ENCODE assay signal across 8 cellular contexts in the genomic region with DNA sequence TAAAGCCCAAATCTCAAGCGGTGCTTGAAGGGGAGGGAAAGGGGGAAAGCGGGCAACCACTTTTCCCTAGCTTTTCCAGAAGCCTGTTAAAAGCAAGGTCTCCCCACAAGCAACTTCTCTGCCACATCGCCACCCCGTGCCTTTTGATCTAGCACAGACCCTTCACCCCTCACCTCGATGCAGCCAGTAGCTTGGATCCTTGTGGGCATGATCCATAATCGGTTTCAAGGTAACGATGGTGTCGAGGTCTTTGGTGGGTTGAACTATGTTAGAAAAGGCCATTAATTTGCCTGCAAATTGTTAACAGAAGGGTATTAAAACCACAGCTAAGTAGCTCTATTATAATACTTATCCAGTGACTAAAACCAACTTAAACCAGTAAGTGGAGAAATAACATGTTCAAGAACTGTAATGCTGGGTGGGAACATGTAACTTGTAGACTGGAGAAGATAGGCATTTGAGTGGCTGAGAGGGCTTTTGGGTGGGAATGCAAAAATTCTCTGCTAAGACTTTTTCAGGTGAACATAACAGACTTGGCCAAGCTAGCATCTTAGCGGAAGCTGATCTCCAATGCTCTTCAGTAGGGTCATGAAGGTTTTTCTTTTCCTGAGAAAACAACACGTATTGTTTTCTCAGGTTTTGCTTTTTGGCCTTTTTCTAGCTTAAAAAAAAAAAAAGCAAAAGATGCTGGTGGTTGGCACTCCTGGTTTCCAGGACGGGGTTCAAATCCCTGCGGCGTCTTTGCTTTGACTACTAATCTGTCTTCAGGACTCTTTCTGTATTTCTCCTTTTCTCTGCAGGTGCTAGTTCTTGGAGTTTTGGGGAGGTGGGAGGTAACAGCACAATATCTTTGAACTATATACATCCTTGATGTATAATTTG. TPM values are rescaled to one million over a fixed set of nuclear protein-coding genes. Genes with fewer than 3 reads are reported as not detected.
DNase-seq lines count a peak whose midpoint lies in the region; ATAC-seq and TF ChIP-seq lines count a peak whose summit lies in the region.

No MANE protein-coding gene starts in this region.

- H3K9me3 ChIP-seq in lung (ENCODE audit: control insufficient read depth in 2 of 2, insufficient read depth in 1 of 2, low read length in 1 of 2): no peaks in the 10 kb centered on the region
- H3K9me3 ChIP-seq in vagina: no peaks in the 10 kb centered on the region

- no peak overlapping the region for H3K27ac Mint-ChIP-seq in stimulated activated naive B cell treated with anti-CD40 and anti-IgM and Interleukin-4, amounts not matched to agents 10 μg/mL and 1 μg/mL and 100 μg/mL, for 72 hours

- peaks cover 27 to 36% of the 10 kb centered on the region in 2 donors for H3K36me3 Mint-ChIP-seq in stimulated activated naive B cell treated with anti-CD40 and anti-IgM and Interleukin-4, amounts not matched to agents 10 μg/mL and 1 μg/mL and 100 μg/mL, for 72 hours

- no peak overlapping the region for H2AFZ ChIP-seq in ACC112 (ENCODE audit: low read length, unreplicated experiment)

- H3K4me3 ChIP-seq in ACC112 (ENCODE audit: low read depth, low read length) (peak overlapping the region; percentile 98), HFF-Myc (replicated peaks; ENCODE audit: low read depth, low read length) (peak overlapping the region; percentile 84), lung (peak overlapping the region; percentile 34), vagina (peak overlapping the region; percentile 77 to 83)

- TF ChIP-seq CTCF in HFF-Myc (IDR thresholded peaks at IDR 0.05; ENCODE audit: low read depth, low read length, missing control alignments): no peak
- TF ChIP-seq CTCF in lung (IDR thresholded peaks at IDR 0.05; ENCODE audit: control extremely low read depth, extremely low read depth): no peak
- no peak for TF ChIP-seq CTCF in vagina (IDR thresholded peaks at IDR 0.05)

- peak in 1 of 2 donors; percentile 4 for TF ChIP-seq POLR2A in vagina (IDR thresholded peaks at IDR 0.05)

- H3K9me3 Mint-ChIP-seq in stimulated activated naive B cell treated with anti-CD40 and anti-IgM and Interleukin-4, amounts not matched to agents 10 μg/mL and 1 μg/mL and 100 μg/mL, for 72 hours: no peaks in the 10 kb centered on the region

- ATAC-seq in lung (ENCODE audit: insufficient read depth, low FRiP score): no peak
- no peak for ATAC-seq in HG02759 (IDR thresholded peaks at IDR 0.05; ENCODE audit: unreplicated experiment)
- ATAC-seq in stimulated activated naive B cell treated with anti-CD40 and anti-IgM and Interleukin-4, amounts not matched to agents 10 μg/mL and 1 μg/mL and 100 μg/mL, for 72 hours (replicated peaks): no peak

- DNase-seq in HFF-Myc (ENCODE audit: extremely low read depth, low read depth) (peak; percentile 15), astrocyte of the hippocampus (ENCODE audit: low read depth, low spot score) (peak; percentile 56), lung (ENCODE audit: low spot score) (no peak), vagina (ENCODE audit: extremely low spot score in 2 of 2) (no peak)
- no peak for DNase-seq in stimulated activated naive B cell treated with anti-CD40 and anti-IgM and Interleukin-4, amounts not matched to agents 10 μg/mL and 1 μg/mL and 100 μg/mL, for 72 hours
- no peak for DNase-seq in activated CD4-positive, CD25-positive, alpha-beta regulatory T cell (lab: John Stamatoyannopoulos, UW)

- H3K79me2 ChIP-seq in ACC112 (ENCODE audit: control insufficient read depth, insufficient read depth, low read length, unreplicated experiment): peaks cover 59% of the 10 kb centered on the region

- H3K27me3 ChIP-seq in ACC112 (ENCODE audit: insufficient read depth, low read length) (no peaks in the 10 kb centered on the region), lung (ENCODE audit: control insufficient read depth, insufficient read depth) (no peaks in the 10 kb centered on the region), vagina (no peaks in the 10 kb centered on the region)

- peaks cover 42 to 58% of the 10 kb centered on the region in 2 donors for H3K4me1 Mint-ChIP-seq in stimulated activated naive B cell treated with anti-CD40 and anti-IgM and Interleukin-4, amounts not matched to agents 10 μg/mL and 1 μg/mL and 100 μg/mL, for 72 hours

- no peaks in the 10 kb centered on the region for H3K27me3 Mint-ChIP-seq in stimulated activated naive B cell treated with anti-CD40 and anti-IgM and Interleukin-4, amounts not matched to agents 10 μg/mL and 1 μg/mL and 100 μg/mL, for 72 hours

- intact Hi-C loops in vagina (cut with DNase I): loop anchor here (5.0 kb wide), 1 partner anchor 33 kb away; no protein-coding TSS in a partner anchor

- WGBS in lung, 2 donors: 17 to 33% methylated on average over 13 of the region's 13 CpGs

- peak overlapping the region in 1 of 2 donors; percentile 79 for H3K4me3 Mint-ChIP-seq in stimulated activated naive B cell treated with anti-CD40 and anti-IgM and Interleukin-4, amounts not matched to agents 10 μg/mL and 1 μg/mL and 100 μg/mL, for 72 hours

- H3K4me1 ChIP-seq in ACC112 (ENCODE audit: control insufficient read depth, insufficient read depth, low read length, unreplicated experiment): peaks cover 3% of the 10 kb centered on the region
- peaks cover 0 to 2% of the 10 kb centered on the region in 2 donors for H3K4me1 ChIP-seq in lung (ENCODE audit: control insufficient read depth in 2 of 2, insufficient read depth in 2 of 2, low read length in 2 of 2)
- H3K4me1 ChIP-seq in vagina: peaks cover 45% of the 10 kb centered on the region

- H3K27ac ChIP-seq in ACC112 (ENCODE audit: low read depth, low read length): peak overlapping the region; percentile 99
- H3K27ac ChIP-seq in lung (ENCODE audit: low read depth in 1 of 2, low read length in 1 of 2): peak overlapping the region; percentile 74 to 93
- H3K27ac ChIP-seq in vagina: peak overlapping the region; percentile 100

- peaks cover 58% of the 10 kb centered on the region for H3K36me3 ChIP-seq in ACC112 (ENCODE audit: insufficient read depth, low read length)
- H3K36me3 ChIP-seq in lung (ENCODE audit: control insufficient read depth in 2 of 2, insufficient read depth in 2 of 2, low read length in 2 of 2): peaks cover 9 to 34% of the 10 kb centered on the region in 2 donors
- peaks cover 19 to 59% of the 10 kb centered on the region in 2 donors for H3K36me3 ChIP-seq in vagina

RNA-seq across cellular contexts. Expression of gene MALAT1, which starts 6.8 kb away (rescaled TPM):
- total RNA-seq in lung: over 10,000 TPM; 10,633 to 48,332 TPM
- polyA plus RNA-seq in lung: 1,000 to 10,000 TPM in 1 of 2 donors, 100 to 1,000 TPM in 1; 125 to 2,965 TPM
- 16,459 TPM for total RNA-seq in vagina

RNA-seq across cellular contexts. Expression of gene SCYL1, which starts 19.2 kb away (rescaled TPM):
- total RNA-seq in lung (10 to 100 TPM; 54.3 to 93.8 TPM), vagina (77.3 TPM)
- 100 to 1,000 TPM in 1 of 2 donors, 10 to 100 TPM in 1; 79.1 to 107 TPM for polyA plus RNA-seq in lung

RNA-seq across cellular contexts. Expression of gene LTBP3, which starts 52.5 kb away (rescaled TPM):
- total RNA-seq in lung (100 to 1,000 TPM; 100 to 111 TPM), vagina (246 TPM)
- polyA plus RNA-seq in lung: 10 to 100 TPM; 39.1 to 46.6 TPM

Comparison
In these comparisons a context has a peak if more than half of its experiments do, and no peak if none do; other contexts are left out.
1. H3K4me3 ChIP-seq: peak in every context shown above with its lines; median percentile 98 in ACC112; 84 in HFF-Myc; 80 in vagina; 34 in lung.
2. DNase-seq: peak in HFF-Myc (single experiment) and astrocyte of the hippocampus (single experiment); none in lung (single experiment), vagina (0 of 2), stimulated activated naive B cell treated with anti-CD40 and anti-IgM and Interleukin-4, amounts not matched to agents 10 μg/mL and 1 μg/mL and 100 μg/mL, for 72 hours (single experiment) and activated CD4-positive, CD25-positive, alpha-beta regulatory T cell (0 of 4).
3. Peak in every context shown above with its lines, with median percentiles within 50 percentile points of each other: H3K27ac ChIP-seq.